In genomic region chr5:16889203-16889971, GRCh38 we compare ENCODE assay signal across 1 cellular context.
A peak's percentile ranks its signal among the peaks of the same experiment; 100 is the strongest.
TF ChIP-seq lines count a peak whose summit lies in the region.

No MANE protein-coding gene starts in this region.

TF ChIP-seq in HEK293, 187 proteins besides CTCF, POLR2A, EP300 and RAD21 (continued from another document and continues in another):
- TF ChIP-seq REST (tag by site-specific recombination; IDR thresholded peaks at IDR 0.05) (peak; percentile 15; the same call in 1 of the 2 replicates), ZNF174 (tag by site-specific recombination; IDR thresholded peaks at IDR 0.05) (no peak), ZNF24 (tag by site-specific recombination; IDR thresholded peaks at IDR 0.05) (peak; percentile 92), ZNF785 (tag by site-specific recombination; IDR thresholded peaks at IDR 0.05) (no peak), ZNF473 (tag by site-specific recombination; IDR thresholded peaks at IDR 0.05) (no peak), ZNF777 (tag by site-specific recombination; IDR thresholded peaks at IDR 0.05; ENCODE audit: borderline replicate concordance) (no peak), ZNF175 (tag by site-specific recombination; IDR thresholded peaks at IDR 0.05) (no peak), ZNF792 (tag by site-specific recombination; IDR thresholded peaks at IDR 0.05) (no peak), ZBTB20 (tag by site-specific recombination; IDR thresholded peaks at IDR 0.05) (no peak), HOXA7 (CRISPR knock-in tag; IDR thresholded peaks at IDR 0.05; ENCODE audit: borderline replicate concordance) (no peak), ZNF391 (tag by site-specific recombination; IDR thresholded peaks at IDR 0.05; ENCODE audit: borderline replicate concordance, low read depth) (no peak), ZNF280C (tag by site-specific recombination; IDR thresholded peaks at IDR 0.05) (no peak; the same call in 1 of the 2 replicates), ZNF830 (tag by site-specific recombination; IDR thresholded peaks at IDR 0.05; ENCODE audit: low read depth) (no peak), ZNF16 (tag by site-specific recombination; IDR thresholded peaks at IDR 0.05; ENCODE audit: low read depth) (no peak), PRDM1 (tag by site-specific recombination; IDR thresholded peaks at IDR 0.05) (peak; percentile 90), KLF16 (tag by site-specific recombination; IDR thresholded peaks at IDR 0.05) (no peak), ZNF561 (tag by site-specific recombination; IDR thresholded peaks at IDR 0.05; ENCODE audit: borderline replicate concordance) (peak; percentile 94), PRDM10 (tag by site-specific recombination; IDR thresholded peaks at IDR 0.05) (peak; percentile 86), BCL6B (tag by site-specific recombination; IDR thresholded peaks at IDR 0.05) (peak; percentile 74), ZNF214 (tag by site-specific recombination; IDR thresholded peaks at IDR 0.05; ENCODE audit: borderline replicate concordance) (no peak), PRDM4 (tag by site-specific recombination; IDR thresholded peaks at IDR 0.05) (no peak), ZNF155 (tag by site-specific recombination; IDR thresholded peaks at IDR 0.05) (no peak), SCRT2 (tag by site-specific recombination; IDR thresholded peaks at IDR 0.05) (no peak), MZF1 (tag by site-specific recombination; IDR thresholded peaks at IDR 0.05; ENCODE audit: borderline replicate concordance) (peak; percentile 82; the same call in 1 of the 2 replicates), SETDB1 (IDR thresholded peaks at IDR 0.05; ENCODE audit: insufficient read length, low read length) (no peak), ZFP41 (tag by site-specific recombination; IDR thresholded peaks at IDR 0.05; ENCODE audit: borderline replicate concordance) (no peak), ZNF518A (tag by site-specific recombination; conservative IDR thresholded peaks at IDR 0.05; ENCODE audit: low read depth) (peak; percentile 55; the same call in 1 of the 2 replicates), ZNF398 (tag by site-specific recombination; IDR thresholded peaks at IDR 0.05) (peak; percentile 99), ZNF48 (tag by site-specific recombination; IDR thresholded peaks at IDR 0.05) (no peak), ZNF280D (tag by site-specific recombination; IDR thresholded peaks at IDR 0.05) (no peak)
